Comparison of ENCODE assay signal across 12 cellular contexts in the genomic region with DNA sequence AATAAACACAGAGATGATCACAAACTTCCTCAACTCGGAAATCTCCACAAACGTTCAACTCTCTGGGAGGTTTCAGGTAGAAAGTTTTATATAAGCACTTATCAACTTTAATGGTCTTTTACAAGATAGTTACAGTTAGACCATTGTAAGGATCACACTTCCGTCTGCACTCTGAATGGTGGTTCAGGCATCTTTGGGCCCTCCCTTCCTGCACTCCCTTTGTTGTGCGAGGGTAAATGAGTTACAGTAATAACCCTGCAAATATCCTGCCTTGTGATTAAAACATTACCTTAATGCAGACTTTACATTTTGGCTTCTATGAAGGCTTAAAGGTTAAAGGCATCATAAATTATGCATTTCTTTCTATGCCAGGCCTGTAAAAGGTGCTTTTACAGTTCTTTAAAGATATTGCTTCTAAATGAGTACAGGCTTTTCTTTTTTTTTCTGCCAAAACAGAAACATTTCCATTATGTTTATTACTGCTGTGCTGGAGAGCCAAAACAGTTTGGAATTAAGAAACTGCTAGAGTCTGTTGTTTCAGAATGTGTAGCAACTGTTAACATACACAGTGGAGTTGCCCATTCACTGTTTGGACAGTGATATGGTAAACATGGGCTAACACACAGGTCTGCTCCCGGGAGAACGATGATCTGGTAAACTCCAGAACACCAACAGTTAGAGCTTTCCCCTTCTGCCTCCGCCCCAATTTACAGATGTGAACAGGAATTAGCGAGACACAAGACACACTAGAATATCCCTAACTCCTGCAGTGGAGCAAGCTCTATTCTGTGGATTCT. TPM values are rescaled to one million over a fixed set of nuclear protein-coding genes. Genes with fewer than 3 reads are reported as not detected.
A peak's percentile ranks its signal among the peaks of the same experiment; 100 is the strongest.
DNase-seq lines count a peak whose midpoint lies in the region; ATAC-seq and FAIRE-seq lines count a peak whose summit lies in the region.
"Had no signal": no experiment of that assay in that cellular context is flagged by ENCODE, and none has a peak within 500 bp of the region (broad histone marks: within the 10 kb centered on the region; RNA-seq: fewer than 3 reads in every experiment).

No MANE protein-coding gene starts in this region.

- H3K4me3 ChIP-seq in HUES48 (ENCODE audit: low read depth, low read length): peak overlapping the region; percentile 78
- H3K4me3 ChIP-seq in skeletal muscle tissue (ENCODE audit: low read length in 3 of 3): peak overlapping the region; percentile 59 to 77 (median 62)
- H3K4me3 ChIP-seq: HAP-1 had no signal

- H3K27ac ChIP-seq in HUES48 (ENCODE audit: low read depth, low read length) (no peak overlapping the region), skeletal muscle tissue (ENCODE audit: low read depth, low read length) (no peak overlapping the region)

- H3K9me3 ChIP-seq in HUES48 (ENCODE audit: control insufficient read depth, insufficient read depth, low read length): no peaks in the 10 kb centered on the region
- no peaks in the 10 kb centered on the region for H3K9me3 ChIP-seq in skeletal muscle tissue (ENCODE audit: control insufficient read depth in 3 of 3, low read length in 3 of 3)
- H3K9me3 ChIP-seq: HAP-1 had no signal

- no peak for ATAC-seq in HG03342 (IDR thresholded peaks at IDR 0.05; ENCODE audit: unreplicated experiment)
- no peak for ATAC-seq in GM18907 (IDR thresholded peaks at IDR 0.05; ENCODE audit: unreplicated experiment)
- no peak for ATAC-seq in GM21515 (IDR thresholded peaks at IDR 0.05; ENCODE audit: unreplicated experiment)

- no peaks in the 10 kb centered on the region for H3K36me3 ChIP-seq in HUES48 (ENCODE audit: control insufficient read depth, insufficient read depth, low read length)
- H3K36me3 ChIP-seq in skeletal muscle tissue (ENCODE audit: control insufficient read depth in 3 of 3, insufficient read depth in 3 of 3, low read length in 3 of 3): no peaks in the 10 kb centered on the region
- H3K36me3 ChIP-seq: HAP-1 had no signal

- H3K27me3 ChIP-seq in HUES48 (ENCODE audit: control insufficient read depth, insufficient read depth, low read length) (peaks cover 40% of the 10 kb centered on the region), skeletal muscle tissue (ENCODE audit: control insufficient read depth in 3 of 3, insufficient read depth in 3 of 3, low read length in 3 of 3) (no peaks in the 10 kb centered on the region)

- H3K9ac ChIP-seq in HUES48 (ENCODE audit: low read depth, low read length) (0 out of 2 replicates have a peak overlapping the region, but pooled peaks have one; percentile 78), skeletal muscle tissue (ENCODE audit: low read depth in 1 of 3, low read length in 3 of 3) (peak overlapping the region; percentile 59 to 81 (median 74))

- peak; percentile 5 for FAIRE-seq in islet of Langerhans (lab: Jason Lieb, UNC)
- FAIRE-seq: HTR-8/SVneo had no signal

- peak; percentile 5 for DNase-seq in amniotic epithelial cell (ENCODE audit: low read depth)
- DNase-seq in GF-D8 (lab: John Stamatoyannopoulos, UW): no peak
- DNase-seq: naive B cell, Right ventricle myocardium superior had no signal

- H3K4me1 ChIP-seq in HUES48 (ENCODE audit: control insufficient read depth, insufficient read depth, low read length) (peaks cover 16% of the 10 kb centered on the region), skeletal muscle tissue (ENCODE audit: control insufficient read depth in 3 of 3, insufficient read depth in 3 of 3, low read length in 3 of 3) (peaks cover 11 to 25% (median 13%) of the 10 kb centered on the region in 3 donors)
- H3K4me1 ChIP-seq: HAP-1 had no signal

RNA-seq across cellular contexts. Expression of gene PRUNE2, which starts 1.1 kb away (rescaled TPM):
- 7.8 TPM for total RNA-seq in skeletal muscle tissue
